30 cellular contexts compared by ENCODE assay signal in genomic region chr12:110168732-110169455, GRCh38.
"Had no signal": no experiment of that assay in that cellular context is flagged by ENCODE, and none has a peak within 500 bp of the region (broad histone marks: within the 10 kb centered on the region; RNA-seq: fewer than 3 reads in every experiment).

No MANE protein-coding gene starts in this region.

- H3K4me1 Mint-ChIP-seq: activated naive CD4-positive, alpha-beta T cell treated with anti-CD3 and anti-CD28 coated beads, Interleukin-2, amount 10 ng/mL, durations not matched to agents 7 days and 5 days; activated naive CD8-positive, alpha-beta T cell treated with anti-CD3 and anti-CD28 coated beads, Interleukin-2, amount 50 U/mL, for 24 hours had no signal

- H3K4me2 ChIP-seq: SK-N-SH had no signal

- H3K27ac ChIP-seq: brain microvascular endothelial cell, SJCRH30 had no signal

- DNase-seq: activated B cell treated with CpG ODN at 0.5 μM for 24 hours; activated CD4-positive, alpha-beta memory T cell treated with anti-CD3 and anti-CD28 coated beads for 36 hours; activated CD4-positive, alpha-beta T cell treated with anti-CD3 and anti-CD28 coated beads for 4 hours; activated CD4-positive, alpha-beta T cell treated with anti-CD3 and anti-CD28 coated beads, Interleukin-2, amount 50 U/mL, for 1 hour; activated CD4-positive, CD25-positive, alpha-beta regulatory T cell treated with anti-CD3 and anti-CD28 coated beads, Interleukin-2, amount 50 U/mL, for 72 hours; activated CD8-positive, alpha-beta memory T cell treated with anti-CD3 and anti-CD28 coated beads, Interleukin-2, amount 50 U/mL, for 4 hours; activated gamma-delta T cell treated with Interleukin-2 at 50 U/mL for 16 hours; activated naive CD4-positive, alpha-beta T cell treated with anti-CD3 and anti-CD28 coated beads, Interleukin-2, amount 10 ng/mL, durations not matched to agents 7 days and 5 days; activated naive CD8-positive, alpha-beta T cell treated with anti-CD3 and anti-CD28 coated beads, Interleukin-2, amount 50 U/mL, for 24 hours; activated T-cell treated with anti-CD3 and anti-CD28 coated beads for 4 hours; activated T-cell treated with anti-CD3 and anti-CD28 coated beads, Interleukin-2, amount 50 U/mL, for 4 hours; aorta; brain microvascular endothelial cell; central memory CD4-positive, alpha-beta T cell; MM.1S; MV-4-11; NCI-H1092; NCI-H1436 treated with DMSO at 0.1 percent for 48 hours; NCI-H1694 treated with DMSO at 0.1 percent for 48 hours; NCI-H2029; NCI-H345; NCI-H524 treated with DMSO at 0.1 percent for 48 hours; SHP77; SJCRH30; SK-N-SH had no signal

- H3K27me3 Mint-ChIP-seq: activated B cell treated with CpG ODN at 0.5 μM for 24 hours; activated CD4-positive, alpha-beta memory T cell treated with anti-CD3 and anti-CD28 coated beads for 36 hours; activated naive CD4-positive, alpha-beta T cell treated with anti-CD3 and anti-CD28 coated beads, Interleukin-2, amount 10 ng/mL, durations not matched to agents 7 days and 5 days; activated naive CD8-positive, alpha-beta T cell; activated naive CD8-positive, alpha-beta T cell treated with anti-CD3 and anti-CD28 coated beads, Interleukin-2, amount 50 U/mL, for 24 hours had no signal

- H3K27me3 ChIP-seq: brain microvascular endothelial cell, SJCRH30 had no signal

- H3K9ac ChIP-seq: SK-N-SH had no signal

- H3K27ac Mint-ChIP-seq: activated B cell treated with CpG ODN at 0.5 μM for 24 hours; activated CD4-positive, alpha-beta memory T cell treated with anti-CD3 and anti-CD28 coated beads for 36 hours; activated naive CD4-positive, alpha-beta T cell treated with anti-CD3 and anti-CD28 coated beads, Interleukin-2, amount 10 ng/mL, durations not matched to agents 7 days and 5 days; activated naive CD8-positive, alpha-beta T cell; activated naive CD8-positive, alpha-beta T cell treated with anti-CD3 and anti-CD28 coated beads, Interleukin-2, amount 50 U/mL, for 24 hours; activated T-helper 1 cell treated with anti-CD3 and anti-CD28 coated beads, Interleukin-12 subunit alpha, Interleukin-12 subunit beta, Interleukin-2, Interleukin-4 antibody, amounts not matched to agents 30 ng/mL and 10 ng/mL and 1 ng/mL, durations not matched to agents 14 hours and 24 hours and 36 hours; T-helper 1 cell treated with Interleukin-12 subunit alpha and Interleukin-12 subunit beta and Interleukin-4 antibody, amounts not matched to agents 30 μg/mL and 1 μg/mL, for 36 hours; T-helper 2 cell treated with Interferon-gamma antibody and Interleukin-4, amounts not matched to agents 5 μg/mL and 100 μg/mL, for 36 hours had no signal

- H3K4me3 ChIP-seq: SJCRH30 had no signal

- ATAC-seq: activated naive CD8-positive, alpha-beta T cell treated with anti-CD3 and anti-CD28 coated beads, Interleukin-2, amount 50 U/mL, for 24 hours; activated T-cell treated with anti-CD3 and anti-CD28 coated beads, Interleukin-2, amount 50 U/mL, for 4 hours; Panc1 had no signal

- H3K9me3 Mint-ChIP-seq: activated B cell treated with CpG ODN at 0.5 μM for 24 hours; activated CD4-positive, alpha-beta memory T cell treated with anti-CD3 and anti-CD28 coated beads for 36 hours; activated naive CD4-positive, alpha-beta T cell treated with anti-CD3 and anti-CD28 coated beads, Interleukin-2, amount 10 ng/mL, durations not matched to agents 7 days and 5 days; activated naive CD8-positive, alpha-beta T cell treated with anti-CD3 and anti-CD28 coated beads, Interleukin-2, amount 50 U/mL, for 24 hours; activated T-cell treated with anti-CD3 and anti-CD28 coated beads, Interleukin-2, amount 50 U/mL, for 4 hours; activated T-helper 1 cell treated with anti-CD3 and anti-CD28 coated beads, Interleukin-12 subunit alpha, Interleukin-12 subunit beta, Interleukin-2, Interleukin-4 antibody, amounts not matched to agents 30 ng/mL and 10 ng/mL and 1 ng/mL, durations not matched to agents 14 hours and 24 hours and 36 hours; T-helper 1 cell treated with Interleukin-12 subunit alpha and Interleukin-12 subunit beta and Interleukin-4 antibody, amounts not matched to agents 30 μg/mL and 1 μg/mL, for 36 hours; T-helper 2 cell treated with Interferon-gamma antibody and Interleukin-4, amounts not matched to agents 5 μg/mL and 100 μg/mL, for 36 hours had no signal

- H3K36me3 Mint-ChIP-seq: activated CD4-positive, alpha-beta memory T cell treated with anti-CD3 and anti-CD28 coated beads for 36 hours; activated naive CD4-positive, alpha-beta T cell treated with anti-CD3 and anti-CD28 coated beads, Interleukin-2, amount 10 ng/mL, durations not matched to agents 7 days and 5 days had no signal

- H3K4me3 Mint-ChIP-seq: activated B cell treated with CpG ODN at 0.5 μM for 24 hours; activated CD4-positive, alpha-beta memory T cell treated with anti-CD3 and anti-CD28 coated beads for 36 hours; activated naive CD4-positive, alpha-beta T cell treated with anti-CD3 and anti-CD28 coated beads, Interleukin-2, amount 10 ng/mL, durations not matched to agents 7 days and 5 days; activated naive CD8-positive, alpha-beta T cell; activated naive CD8-positive, alpha-beta T cell treated with anti-CD3 and anti-CD28 coated beads, Interleukin-2, amount 50 U/mL, for 24 hours; activated T-cell treated with anti-CD3 and anti-CD28 coated beads, Interleukin-2, amount 50 U/mL, for 4 hours; activated T-helper 1 cell treated with anti-CD3 and anti-CD28 coated beads, Interleukin-12 subunit alpha, Interleukin-12 subunit beta, Interleukin-2, Interleukin-4 antibody, amounts not matched to agents 30 ng/mL and 10 ng/mL and 1 ng/mL, durations not matched to agents 14 hours and 24 hours and 36 hours; T-helper 1 cell treated with Interleukin-12 subunit alpha and Interleukin-12 subunit beta and Interleukin-4 antibody, amounts not matched to agents 30 μg/mL and 1 μg/mL, for 36 hours; T-helper 2 cell treated with Interferon-gamma antibody and Interleukin-4, amounts not matched to agents 5 μg/mL and 100 μg/mL, for 36 hours had no signal

- H3K9me3 ChIP-seq: SJCRH30, SK-N-SH had no signal
